Comparison of ENCODE assay signal across 19 cellular contexts in genomic region chr4:26490111-26490979, GRCh38. TPM values are rescaled to one million over a fixed set of nuclear protein-coding genes. Genes with fewer than 3 reads are reported as not detected.
DNase-seq lines count a peak whose midpoint lies in the region; ATAC-seq and TF ChIP-seq lines count a peak whose summit lies in the region.
"Had no signal": no experiment of that assay in that cellular context is flagged by ENCODE, and none has a peak within 500 bp of the region (broad histone marks: within the 10 kb centered on the region; RNA-seq: fewer than 3 reads in every experiment).

CCKAR (minus strand) TSS chr4:26490484; CDS start chr4:26490267, 217 bp downstream.

- H3K4me3 Mint-ChIP-seq in stimulated activated effector memory CD8-positive, alpha-beta T cell treated with anti-CD3 and anti-CD28 coated beads, Interleukin-12 subunit alpha, Interleukin-12 subunit beta, amount 100 ng/mL, for 72 hours: no peak within 1 kb of the TSS
- H3K4me3 Mint-ChIP-seq: activated CD4-positive, alpha-beta T cell treated with anti-CD3 and anti-CD28 coated beads, Interleukin-2, amount 10 ng/mL, durations not matched to agents 7 days and 5 days; activated naive CD8-positive, alpha-beta T cell treated with anti-CD3 and anti-CD28 coated beads, Interleukin-2, amount 50 U/mL, for 24 hours had no signal

- H3K36me3 Mint-ChIP-seq in stimulated activated effector memory CD8-positive, alpha-beta T cell treated with anti-CD3 and anti-CD28 coated beads, Interleukin-12 subunit alpha, Interleukin-12 subunit beta, amount 100 ng/mL, for 72 hours: no peaks in the 10 kb centered on the region

- H3K9me3 ChIP-seq in fibroblast of lung (ENCODE audit: control insufficient read depth, insufficient read depth, low read depth, low read length): no peaks in the 10 kb centered on the region

- H3K9me3 Mint-ChIP-seq in stimulated activated effector memory CD8-positive, alpha-beta T cell treated with anti-CD3 and anti-CD28 coated beads, Interleukin-12 subunit alpha, Interleukin-12 subunit beta, amount 100 ng/mL, for 72 hours: no peaks in the 10 kb centered on the region
- H3K9me3 Mint-ChIP-seq: activated CD4-positive, alpha-beta T cell treated with anti-CD3 and anti-CD28 coated beads, Interleukin-2, amount 10 ng/mL, durations not matched to agents 7 days and 5 days; activated naive CD8-positive, alpha-beta T cell treated with anti-CD3 and anti-CD28 coated beads, Interleukin-2, amount 50 U/mL, for 24 hours had no signal

- H3K4me1 ChIP-seq in fibroblast of lung (ENCODE audit: control insufficient read depth, extremely low read depth, insufficient read depth, low read length): no peaks in the 10 kb centered on the region
- H3K4me1 ChIP-seq: BLaER1 treated with 17β-estradiol and CSF1 and Interleukin-3, amounts not matched to agents 10 nM and 100 nM had no signal

- peaks cover 9% of the 10 kb centered on the region for H3K27me3 ChIP-seq in fibroblast of lung (ENCODE audit: control insufficient read depth, insufficient read depth, low read length)
- H3K27me3 ChIP-seq: BLaER1 treated with 17β-estradiol and CSF1 and Interleukin-3, amounts not matched to agents 10 nM and 100 nM had no signal

- DNase-seq in NCI-H1105 treated with DMSO at 0.1 percent for 48 hours (lab: John Stamatoyannopoulos, UW) (peak; percentile 87), NCI-H2227 (lab: John Stamatoyannopoulos, UW; ENCODE audit: unreplicated experiment) (peak; percentile 31), fibroblast of lung (ENCODE audit: low read depth in 2 of 2) (peak in 1 of 2 donors; percentile 33), SHP77 (lab: John Stamatoyannopoulos, UW) (no peak), D341Med (ENCODE audit: low spot score) (no peak)
- no peak for DNase-seq in stimulated activated effector memory CD8-positive, alpha-beta T cell treated with anti-CD3 and anti-CD28 coated beads, Interleukin-12 subunit alpha, Interleukin-12 subunit beta, amount 100 ng/mL, for 72 hours (ENCODE audit: low spot score in 2 of 2)
- DNase-seq: activated CD4-positive, alpha-beta T cell treated with anti-CD3 and anti-CD28 coated beads, Interleukin-2, amount 10 ng/mL, durations not matched to agents 7 days and 5 days; activated naive CD8-positive, alpha-beta T cell treated with anti-CD3 and anti-CD28 coated beads, Interleukin-2, amount 50 U/mL, for 24 hours; activated T-cell treated with anti-CD3 and anti-CD28 coated beads, Interleukin-2, amount 50 U/mL, for 1 hour; HCEC 1CT; NCI-H1694 treated with DMSO at 0.1 percent for 48 hours; posterior cingulate gyrus; SIG-M5; stimulated activated CD4-positive, alpha-beta T cell treated with anti-CD3 and anti-CD28 coated beads, Interleukin-12 subunit alpha, Interleukin-12 subunit beta, amount 100 ng/mL, for 4 hours; T-helper 9 cell had no signal

- ATAC-seq in stimulated activated effector memory CD8-positive, alpha-beta T cell treated with anti-CD3 and anti-CD28 coated beads, Interleukin-12 subunit alpha, Interleukin-12 subunit beta, amount 100 ng/mL, for 72 hours: peak; percentile 8
- no peak for ATAC-seq in GM21367 (IDR thresholded peaks at IDR 0.05; ENCODE audit: unreplicated experiment)
- ATAC-seq: activated naive CD8-positive, alpha-beta T cell treated with anti-CD3 and anti-CD28 coated beads, Interleukin-2, amount 50 U/mL, for 24 hours had no signal

- H3K79me2 ChIP-seq in fibroblast of lung (ENCODE audit: control insufficient read depth, insufficient read depth, low read length): no peaks in the 10 kb centered on the region

- H3K36me3 ChIP-seq in fibroblast of lung (ENCODE audit: control insufficient read depth, insufficient read depth, low read length): no peaks in the 10 kb centered on the region
- H3K36me3 ChIP-seq: BLaER1 treated with 17β-estradiol and CSF1 and Interleukin-3, amounts not matched to agents 10 nM and 100 nM had no signal

- no peak within 1 kb of the TSS for H2AFZ ChIP-seq in fibroblast of lung (ENCODE audit: low read length)

- no peak within 1 kb of the TSS for H3K27ac ChIP-seq in fibroblast of lung (ENCODE audit: insufficient read depth, low read length)
- H3K27ac ChIP-seq: BLaER1 treated with 17β-estradiol and CSF1 and Interleukin-3, amounts not matched to agents 10 nM and 100 nM had no signal

- no peaks in the 10 kb centered on the region for H4K20me1 ChIP-seq in fibroblast of lung (ENCODE audit: control insufficient read depth, extremely low read depth, insufficient read depth, low read length)
- H4K20me1 ChIP-seq: BLaER1 treated with 17β-estradiol and CSF1 and Interleukin-3, amounts not matched to agents 10 nM and 100 nM had no signal

- no peaks in the 10 kb centered on the region for H3K4me1 Mint-ChIP-seq in stimulated activated effector memory CD8-positive, alpha-beta T cell treated with anti-CD3 and anti-CD28 coated beads, Interleukin-12 subunit alpha, Interleukin-12 subunit beta, amount 100 ng/mL, for 72 hours
- H3K4me1 Mint-ChIP-seq: activated CD4-positive, alpha-beta T cell treated with anti-CD3 and anti-CD28 coated beads, Interleukin-2, amount 10 ng/mL, durations not matched to agents 7 days and 5 days; activated naive CD8-positive, alpha-beta T cell treated with anti-CD3 and anti-CD28 coated beads, Interleukin-2, amount 50 U/mL, for 24 hours had no signal

- no peak within 1 kb of the TSS for H3K9ac ChIP-seq in fibroblast of lung (ENCODE audit: insufficient read depth, low read length)
- H3K9ac ChIP-seq: BLaER1 treated with 17β-estradiol and CSF1 and Interleukin-3, amounts not matched to agents 10 nM and 100 nM had no signal

- no peak within 1 kb of the TSS for H3K4me3 ChIP-seq in fibroblast of lung (replicated peaks in 1 of 4; ENCODE audit: control extremely low read depth in 1 of 4, insufficient read depth in 1 of 4, low read depth in 3 of 4, low read length in 4 of 4)
- H3K4me3 ChIP-seq: BLaER1 treated with 17β-estradiol and CSF1 and Interleukin-3, amounts not matched to agents 10 nM and 100 nM had no signal

- no peak within 1 kb of the TSS for H3K27ac Mint-ChIP-seq in stimulated activated effector memory CD8-positive, alpha-beta T cell treated with anti-CD3 and anti-CD28 coated beads, Interleukin-12 subunit alpha, Interleukin-12 subunit beta, amount 100 ng/mL, for 72 hours
- H3K27ac Mint-ChIP-seq: activated CD4-positive, alpha-beta T cell treated with anti-CD3 and anti-CD28 coated beads, Interleukin-2, amount 10 ng/mL, durations not matched to agents 7 days and 5 days; activated naive CD8-positive, alpha-beta T cell treated with anti-CD3 and anti-CD28 coated beads, Interleukin-2, amount 50 U/mL, for 24 hours had no signal

- TF ChIP-seq CTCF in fibroblast of lung (conservative IDR thresholded peaks at IDR 0.05 in 1 of 2, IDR thresholded peaks at IDR 0.05 in 1 of 2; ENCODE audit: low read depth in 1 of 2, low read length in 2 of 2): no peak

- peak within 1 kb of the TSS; percentile 10 for H3K4me2 ChIP-seq in fibroblast of lung (ENCODE audit: extremely low read depth, insufficient read depth, low read length)
- H3K4me2 ChIP-seq: BLaER1 treated with 17β-estradiol and CSF1 and Interleukin-3, amounts not matched to agents 10 nM and 100 nM had no signal

RNA-seq across cellular contexts. Expression of gene CCKAR, which starts in this region (rescaled TPM):
- total RNA-seq in fibroblast of lung: under 0.01 and 0.83 TPM in 2 replicates
- polyA plus RNA-seq in fibroblast of lung: 0.08 and 0.59 TPM in 2 replicates
- 0.50 TPM in 1 of 2 replicates, not detected in the other for polyA plus RNA-seq in fibroblast of lung (2012)
- 0.37 and 1.4 TPM in 2 replicates for polyA minus RNA-seq in fibroblast of lung (ENCODE audit: low replicate concordance)
- total RNA-seq: activated CD4-positive, alpha-beta T cell treated with anti-CD3 and anti-CD28 coated beads, Interleukin-2, amount 10 ng/mL, durations not matched to agents 7 days and 5 days; mononuclear cell had no signal
- polyA plus RNA-seq: keratinocyte had no signal

Comparison
In these comparisons a context has a peak if more than half of its experiments do, and no peak if none do; other contexts are left out.
1. DNase-seq: peak in NCI-H1105 treated with DMSO at 0.1 percent for 48 hours (single experiment) and NCI-H2227 (single experiment); none in stimulated activated effector memory CD8-positive, alpha-beta T cell treated with anti-CD3 and anti-CD28 coated beads, Interleukin-12 subunit alpha, Interleukin-12 subunit beta, amount 100 ng/mL, for 72 hours (0 of 2), SHP77 (0 of 2) and D341Med (single experiment).